In the genomic region with DNA sequence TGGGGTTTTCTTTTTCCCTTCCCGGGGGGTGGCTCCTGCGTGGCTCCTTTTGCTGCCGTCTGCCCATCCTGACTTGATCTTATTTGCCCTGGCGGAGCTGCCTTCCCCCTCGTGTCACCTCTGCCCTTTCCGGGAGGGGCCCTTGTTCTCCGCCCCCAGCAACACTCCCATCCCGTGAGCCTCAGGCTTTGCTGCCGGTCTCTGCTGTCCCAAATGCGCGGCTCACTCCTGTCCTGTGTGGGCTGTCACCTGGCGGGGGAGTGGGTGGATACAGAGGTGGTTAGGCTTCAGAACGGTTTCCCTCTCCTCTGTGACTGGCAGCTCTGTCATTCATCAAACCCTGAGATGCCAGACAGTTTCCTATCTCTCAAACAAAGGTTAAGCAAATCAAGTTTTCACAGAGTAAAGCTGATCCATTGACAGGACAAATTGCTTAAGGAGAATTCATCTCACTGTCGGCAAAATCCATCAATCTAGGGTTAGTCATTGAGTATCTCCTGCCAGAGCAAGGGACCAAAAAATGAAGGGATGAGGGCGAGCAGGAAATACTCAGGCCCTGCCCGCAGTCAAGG, we compare ENCODE assay signal across 1 cellular context.
TF ChIP-seq lines count a peak whose summit lies in the region.

No MANE protein-coding gene starts in this region.

TF ChIP-seq in HepG2, 621 proteins besides CTCF, POLR2A, EP300 and RAD21:
- TF ChIP-seq, protein P1, sequence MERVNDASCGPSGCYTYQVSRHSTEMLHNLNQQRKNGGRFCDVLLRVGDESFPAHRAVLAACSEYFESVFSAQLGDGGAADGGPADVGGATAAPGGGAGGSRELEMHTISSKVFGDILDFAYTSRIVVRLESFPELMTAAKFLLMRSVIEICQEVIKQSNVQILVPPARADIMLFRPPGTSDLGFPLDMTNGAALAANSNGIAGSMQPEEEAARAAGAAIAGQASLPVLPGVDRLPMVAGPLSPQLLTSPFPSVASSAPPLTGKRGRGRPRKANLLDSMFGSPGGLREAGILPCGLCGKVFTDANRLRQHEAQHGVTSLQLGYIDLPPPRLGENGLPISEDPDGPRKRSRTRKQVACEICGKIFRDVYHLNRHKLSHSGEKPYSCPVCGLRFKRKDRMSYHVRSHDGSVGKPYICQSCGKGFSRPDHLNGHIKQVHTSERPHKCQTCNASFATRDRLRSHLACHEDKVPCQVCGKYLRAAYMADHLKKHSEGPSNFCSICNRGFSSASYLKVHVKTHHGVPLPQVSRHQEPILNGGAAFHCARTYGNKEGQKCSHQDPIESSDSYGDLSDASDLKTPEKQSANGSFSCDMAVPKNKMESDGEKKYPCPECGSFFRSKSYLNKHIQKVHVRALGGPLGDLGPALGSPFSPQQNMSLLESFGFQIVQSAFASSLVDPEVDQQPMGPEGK (CRISPR knock-in tag; IDR thresholded peaks at IDR 0.05) = 0 out of 2 replicates have a peak, but pooled peaks have one; percentile 21
- TF ChIP-seq REXO4 (CRISPR knock-in tag; IDR thresholded peaks at IDR 0.05; ENCODE audit: borderline replicate concordance) (no peak), ZFP37 (CRISPR knock-in tag; IDR thresholded peaks at IDR 0.05; ENCODE audit: borderline replicate concordance) (no peak)
